In genomic region chr17:79053251-79053925, GRCh38 we compare ENCODE assay signal across 20 cellular contexts.
A peak's percentile ranks its signal among the peaks of the same experiment; 100 is the strongest.
DNase-seq lines count a peak whose midpoint lies in the region; ATAC-seq and TF ChIP-seq lines count a peak whose summit lies in the region.
"Had no signal": no experiment of that assay in that cellular context is flagged by ENCODE, and none has a peak within 500 bp of the region (broad histone marks: within the 10 kb centered on the region; RNA-seq: fewer than 3 reads in every experiment).

No MANE protein-coding gene starts in this region.

- no peaks in the 10 kb centered on the region for H3K36me3 ChIP-seq in HEK293 (ENCODE audit: control insufficient read depth in 2 of 2, insufficient read depth in 1 of 2, low read length in 2 of 2)
- H3K36me3 ChIP-seq: BLaER1 treated with 17β-estradiol and CSF1 and Interleukin-3, amounts not matched to agents 10 nM and 100 nM; Peyer's patch; suprapubic skin had no signal

- H3K27ac ChIP-seq in HEK293 (ENCODE audit: extremely low read depth, low read depth, low read length) = no peak overlapping the region
- H3K27ac ChIP-seq: BLaER1 treated with 17β-estradiol and CSF1 and Interleukin-3, amounts not matched to agents 10 nM and 100 nM; Peyer's patch; suprapubic skin had no signal

- CTCF ChIA-PET in HEK293 (lab: Yijun Ruan, JAX) = interaction anchor here (0.8 to 4.4 kb wide), 7 partner anchors 11 to 339 kb away, joined by 3 to 20 read pairs (median 4); no protein-coding TSS in a partner anchor

- ATAC-seq in GM19023 (IDR thresholded peaks at IDR 0.05; ENCODE audit: unreplicated experiment) = no peak
- ATAC-seq: activated CD8-positive, alpha-beta T cell treated with anti-CD3 and anti-CD28 coated beads for 36 hours; activated T-cell treated with anti-CD3 and anti-CD28 coated beads, Interleukin-2, amount 50 U/mL, for 72 hours; esophagus mucosa had no signal

- no peaks in the 10 kb centered on the region for H3K9me3 ChIP-seq in HEK293 (ENCODE audit: control insufficient read depth, insufficient read depth, low read depth, low read length)
- H3K9me3 ChIP-seq: suprapubic skin had no signal

- no peak for TF ChIP-seq CTCF in HEK293 (tag by site-specific recombination; IDR thresholded peaks at IDR 0.05)

- no peaks in the 10 kb centered on the region for H3K4me1 ChIP-seq in HEK293 (ENCODE audit: control insufficient read depth, insufficient read depth, low read length)
- H3K4me1 ChIP-seq: Peyer's patch, suprapubic skin had no signal

- peak; percentile 65 for DNase-seq in AG20443 (ENCODE audit: low spot score)
- DNase-seq in astrocyte of the hippocampus (ENCODE audit: low read depth, low spot score) = peak; percentile 27
- peak; percentile 69 for DNase-seq in kidney tubule cell (ENCODE audit: low spot score)
- no peak for DNase-seq in NCI-H2029 (lab: John Stamatoyannopoulos, UW)
- no peak for DNase-seq in NCI-H2029 treated with DMSO at 0.1 percent for 48 hours (lab: John Stamatoyannopoulos, UW)
- DNase-seq in DMS79 treated with DMSO at 0.1 percent for 48 hours (lab: John Stamatoyannopoulos, UW) = no peak
- DNase-seq: activated CD8-positive, alpha-beta T cell treated with anti-CD3 and anti-CD28 coated beads for 36 hours; activated T-cell treated with anti-CD3 and anti-CD28 coated beads, Interleukin-2, amount 50 U/mL, for 72 hours; amniotic stem cell; cortex of kidney; MM.1S; NCI-H1930; stimulated activated CD4-positive, alpha-beta T cell treated with anti-CD3 and anti-CD28 coated beads, Interleukin-1b, Interleukin-23, amount 100 ng/mL, for 48 hours; T-helper 1 cell had no signal

- POLR2A ChIA-PET in HEK293 (lab: Yijun Ruan, JAX) = interaction anchor here (0.8 kb wide), 1 partner anchor 31 kb away, joined by 3 read pairs; no protein-coding TSS in a partner anchor

- H3K4me3 ChIP-seq in HEK293 (ENCODE audit: low read depth, low read length) = no peak overlapping the region
- H3K4me3 ChIP-seq: BLaER1 treated with 17β-estradiol and CSF1 and Interleukin-3, amounts not matched to agents 10 nM and 100 nM; Peyer's patch; suprapubic skin had no signal

TF ChIP-seq in HEK293, 187 proteins besides CTCF, POLR2A, EP300 and RAD21:
- 0 out of 2 replicates have a peak, but pooled peaks have one; percentile 2 for TF ChIP-seq ZNF664 (tag by site-specific recombination; IDR thresholded peaks at IDR 0.05)
- TF ChIP-seq ZNF311 (tag by site-specific recombination; IDR thresholded peaks at IDR 0.05; ENCODE audit: borderline replicate concordance) = no peak
- TF ChIP-seq ZIC2 (tag by site-specific recombination; IDR thresholded peaks at IDR 0.05) = no peak
- TF ChIP-seq ZNF521 (tag by site-specific recombination; IDR thresholded peaks at IDR 0.05) = no peak
- TF ChIP-seq ZNF610 (tag by site-specific recombination; IDR thresholded peaks at IDR 0.05; ENCODE audit: borderline replicate concordance) = no peak
- no peak for TF ChIP-seq ZBTB21 (tag by site-specific recombination; IDR thresholded peaks at IDR 0.05)
- TF ChIP-seq GLIS1 (tag by site-specific recombination; IDR thresholded peaks at IDR 0.05) = 0 out of 2 replicates have a peak, but pooled peaks have one; percentile 6
- TF ChIP-seq ZNF169 (tag by site-specific recombination; IDR thresholded peaks at IDR 0.05) = no peak
- peak; percentile 78 for TF ChIP-seq SCRT2 (tag by site-specific recombination; IDR thresholded peaks at IDR 0.05)

Comparison
In these comparisons a context has a peak if more than half of its experiments do, and no peak if none do; other contexts are left out.
1. DNase-seq: peak in AG20443 (single experiment), astrocyte of the hippocampus (single experiment) and kidney tubule cell (single experiment); none in NCI-H2029 (single experiment), NCI-H2029 treated with DMSO at 0.1 percent for 48 hours (single experiment) and DMS79 treated with DMSO at 0.1 percent for 48 hours (single experiment).